ENCODE assay signal across 8 cellular contexts in genomic region chr10:58513189-58514101, GRCh38. TPM values are rescaled to one million over a fixed set of nuclear protein-coding genes. Genes with fewer than 3 reads are reported as not detected.
DNase-seq lines count a peak whose midpoint lies in the region; ATAC-seq and TF ChIP-seq lines count a peak whose summit lies in the region.

No MANE protein-coding gene starts in this region.

- TF ChIP-seq CTCF in Peyer's patch (IDR thresholded peaks at IDR 0.05) (no peak), spleen (IDR thresholded peaks at IDR 0.05 in 8 of 11, conservative IDR thresholded peaks at IDR 0.05 in 3 of 11) (no peak)

- DNase-seq in Peyer's patch (peak; percentile 18 to 66 (median 52)), dermis blood vessel endothelial cell (peak; percentile 19), spleen (peak; percentile 81)

- H2AFZ ChIP-seq in ACC112 (ENCODE audit: low read length, unreplicated experiment): peak overlapping the region; percentile 80

- ATAC-seq in GM18868 (IDR thresholded peaks at IDR 0.05; ENCODE audit: unreplicated experiment) (peak; percentile 23), HG02938 (IDR thresholded peaks at IDR 0.05; ENCODE audit: unreplicated experiment) (no peak), HG03378 (IDR thresholded peaks at IDR 0.05; ENCODE audit: unreplicated experiment) (no peak)

- 1 to 2% (median 1%) methylated on average over 43 to 53 of the region's 53 CpGs for WGBS in spleen, 5 donors

- H3K36me3 ChIP-seq in ACC112 (ENCODE audit: insufficient read depth, low read length): no peaks in the 10 kb centered on the region
- no peaks in the 10 kb centered on the region for H3K36me3 ChIP-seq in Peyer's patch
- H3K36me3 ChIP-seq in spleen: no peaks in the 10 kb centered on the region

- H3K4me3 ChIP-seq in ACC112 (ENCODE audit: low read depth, low read length) (peak overlapping the region; percentile 91), Peyer's patch (peak overlapping the region; percentile 41 to 67 (median 55)), spleen (peak overlapping the region; percentile 40 to 76 (median 51))

- peak overlapping the region; percentile 34 for H3K27ac ChIP-seq in ACC112 (ENCODE audit: low read depth, low read length)
- peak overlapping the region; percentile 62 to 84 (median 72) for H3K27ac ChIP-seq in Peyer's patch
- peak overlapping the region; percentile 30 for H3K27ac ChIP-seq in layer of hippocampus (ENCODE audit: low read depth, low read length)
- H3K27ac ChIP-seq in spleen: peak overlapping the region in 7 of 8 donors; percentile 61 to 81 (median 72)

- TF ChIP-seq POLR2A in Peyer's patch (IDR thresholded peaks at IDR 0.05) (no peak), spleen (IDR thresholded peaks at IDR 0.05) (no peak)

- H3K27me3 ChIP-seq in ACC112 (ENCODE audit: insufficient read depth, low read length): no peaks in the 10 kb centered on the region
- H3K27me3 ChIP-seq in Peyer's patch: no peaks in the 10 kb centered on the region
- no peaks in the 10 kb centered on the region for H3K27me3 ChIP-seq in layer of hippocampus (ENCODE audit: control insufficient read depth, insufficient read depth, low read length)
- H3K27me3 ChIP-seq in spleen (replicated peaks in 1 of 7): peaks cover 0 to 68% (median 23%) of the 10 kb centered on the region in 7 donors

- peaks cover 45% of the 10 kb centered on the region for H3K79me2 ChIP-seq in ACC112 (ENCODE audit: control insufficient read depth, insufficient read depth, low read length, unreplicated experiment)

- H3K9me3 ChIP-seq in Peyer's patch: no peaks in the 10 kb centered on the region
- H3K9me3 ChIP-seq in spleen: no peaks in the 10 kb centered on the region

- H3K4me1 ChIP-seq in ACC112 (ENCODE audit: control insufficient read depth, insufficient read depth, low read length, unreplicated experiment): peaks cover 33% of the 10 kb centered on the region
- peaks cover 0 to 4% (median 0%) of the 10 kb centered on the region in 4 donors for H3K4me1 ChIP-seq in Peyer's patch
- H3K4me1 ChIP-seq in spleen: peaks cover 3 to 24% (median 16%) of the 10 kb centered on the region in 6 donors

- intact Hi-C loops in spleen (cut with DNase I; ENCODE audit: low total_unique reads): no loop called here

RNA-seq across cellular contexts. Expression of gene BICC1, which starts 0.8 kb away (rescaled TPM):
- total RNA-seq in Peyer's patch (10 to 100 TPM in 1 of 4 donors, 1 to 10 TPM in 3; 1.1 to 19.0 (median 2.6) TPM), dermis blood vessel endothelial cell (0.79 and 2.6 TPM in 2 replicates), spleen (1 to 10 TPM; 3.4 to 5.4 (median 3.8) TPM)
- polyA plus RNA-seq in spleen: 1 to 10 TPM in 1 of 3 donors, under 1 TPM in 2; 0.86 to 1.0 (median 0.91) TPM

Comparison
In these comparisons a context has a peak if more than half of its experiments do, and no peak if none do; other contexts are left out.
1. DNase-seq: peak in every context shown above with its lines; median percentile 81 in spleen; 52 in Peyer's patch; 19 in dermis blood vessel endothelial cell.